11 cellular contexts compared by ENCODE assay signal in genomic region chr12:12202747-12203146, GRCh38.
"Had no signal": no experiment of that assay in that cellular context is flagged by ENCODE, and none has a peak within 500 bp of the region (broad histone marks: within the 10 kb centered on the region; RNA-seq: fewer than 3 reads in every experiment).

No MANE protein-coding gene starts in this region.

- H3K27me3 ChIP-seq: esophagus muscularis mucosa, foreskin keratinocyte, heart left ventricle, pancreas, tibial artery had no signal

- H3K9me3 ChIP-seq: esophagus muscularis mucosa, pancreas, tibial artery had no signal

- DNase-seq: activated CD4-positive, alpha-beta T cell treated with anti-CD3 and anti-CD28 coated beads, Interleukin-2, amount 50 U/mL, for 1 hour; activated CD4-positive, CD25-positive, alpha-beta regulatory T cell; activated naive CD4-positive, alpha-beta T cell treated with anti-CD3 and anti-CD28 coated beads, Interleukin-2, amount 50 U/mL, for 16 hours; foreskin keratinocyte; heart left ventricle; mammary epithelial cell; pancreas; small intestine; T-helper 17 cell; tibial artery had no signal

- H3K4me1 ChIP-seq: foreskin keratinocyte, tibial artery had no signal

- H3K27ac ChIP-seq: esophagus muscularis mucosa, foreskin keratinocyte, heart left ventricle, pancreas, tibial artery had no signal

- H3K4me3 ChIP-seq: esophagus muscularis mucosa, heart left ventricle, pancreas, tibial artery had no signal

- ATAC-seq: foreskin keratinocyte, pancreas, T-helper 17 cell had no signal

- H3K4me3 Mint-ChIP-seq: T-helper 17 cell had no signal

- H3K27ac Mint-ChIP-seq: T-helper 17 cell had no signal
